Comparison of ENCODE assay signal across 10 cellular contexts in the genomic region with DNA sequence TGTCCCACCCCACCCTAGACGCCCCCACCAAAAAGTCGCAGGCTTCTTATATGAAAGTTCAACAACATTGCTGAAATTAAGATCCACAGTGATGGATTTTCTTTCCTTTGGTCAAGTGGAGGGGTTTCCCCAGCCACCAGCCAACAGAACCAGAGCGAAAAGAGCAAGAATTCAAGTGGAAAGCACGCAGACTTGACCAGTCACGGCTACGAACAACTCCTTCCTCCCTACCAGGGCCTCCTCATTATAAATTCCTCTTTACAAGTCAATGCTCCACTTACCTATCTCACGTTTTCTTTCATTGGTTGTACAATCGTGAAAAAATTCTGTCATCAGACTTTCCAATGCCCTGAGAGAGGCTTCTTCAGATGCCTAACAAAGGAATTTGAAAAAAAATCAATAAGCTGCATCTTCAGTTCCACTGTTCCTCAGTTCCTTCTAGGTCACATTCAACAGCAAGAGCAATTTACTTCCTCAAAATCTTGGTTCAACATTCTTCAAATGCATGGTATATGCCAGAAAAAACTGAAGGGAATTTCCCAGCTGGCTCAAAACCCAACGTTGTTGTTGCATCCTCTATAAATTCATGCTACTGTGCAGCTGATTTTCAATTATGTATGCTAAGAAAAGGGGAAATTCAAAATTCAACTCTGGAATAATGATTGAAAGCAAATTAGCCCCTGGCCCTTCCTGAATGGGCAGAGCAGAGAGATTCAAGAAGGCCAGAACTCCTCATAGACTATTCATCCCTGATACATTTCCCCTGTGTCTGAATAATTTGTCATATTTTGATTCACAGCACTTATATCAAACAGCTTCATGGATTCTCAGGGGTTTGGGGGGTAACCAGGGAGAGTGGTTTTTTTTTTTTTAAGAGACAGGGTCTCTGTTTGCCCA. TPM values are rescaled to one million over a fixed set of nuclear protein-coding genes. Genes with fewer than 3 reads are reported as not detected.
DNase-seq lines count a peak whose midpoint lies in the region; ATAC-seq and TF ChIP-seq lines count a peak whose summit lies in the region.
"Had no signal": no experiment of that assay in that cellular context is flagged by ENCODE, and none has a peak within 500 bp of the region (broad histone marks: within the 10 kb centered on the region; RNA-seq: fewer than 3 reads in every experiment).

No MANE protein-coding gene starts in this region.

- TF ChIP-seq CTCF in CD14-positive monocyte (IDR thresholded peaks at IDR 0.05) (no peak), mesothelial cell of epicardium (IDR thresholded peaks at IDR 0.05; ENCODE audit: unreplicated experiment) (no peak), H9 (conservative IDR thresholded peaks at IDR 0.05) (no peak), GM10266 (IDR thresholded peaks at IDR 0.05; ENCODE audit: control insufficient read depth, insufficient read depth, low read depth, missing control alignments) (no peak)

- H2BK15ac ChIP-seq in H9 (ENCODE audit: low read depth, low read length): no peak overlapping the region

- no peak for DNase-seq in CD14-positive monocyte (ENCODE audit: low spot score)
- DNase-seq in KBM-7: peak; percentile 71
- DNase-seq in activated naive CD8-positive, alpha-beta T cell treated with anti-CD3 and anti-CD28 coated beads, Interleukin-2, amount 50 U/mL, for 24 hours: no peak
- DNase-seq in mesothelial cell of epicardium (ENCODE audit: low spot score in 2 of 2, unreplicated experiment in 2 of 2): no peak
- no peak for DNase-seq in H9
- no peak for DNase-seq in GM10266 (ENCODE audit: extremely low spot score)
- DNase-seq: head of caudate nucleus had no signal

- peaks cover 3% of the 10 kb centered on the region for H3K79me1 ChIP-seq in H9 (ENCODE audit: insufficient read depth, low read depth, low read length, poor library complexity, severe bottlenecking)

- peaks cover 39 to 66% of the 10 kb centered on the region in 2 donors for H3K36me3 Mint-ChIP-seq in CD14-positive monocyte
- peaks cover 59% of the 10 kb centered on the region for H3K36me3 Mint-ChIP-seq in activated naive CD8-positive, alpha-beta T cell treated with anti-CD3 and anti-CD28 coated beads, Interleukin-2, amount 50 U/mL, for 24 hours (ENCODE audit: low read depth)
- H3K36me3 Mint-ChIP-seq in mesothelial cell of epicardium: peaks cover 20% of the 10 kb centered on the region
- H3K36me3 Mint-ChIP-seq in H9 (ENCODE audit: insufficient read depth in 1 of 3, low read depth in 3 of 3): peaks cover 11 to 47% (median 32%) of the 10 kb centered on the region in 3 experiments

- no peak overlapping the region for H3K27ac ChIP-seq in H9 (ENCODE audit: insufficient read length, low read depth, low read length)
- H3K27ac ChIP-seq: VCaP had no signal

- no peak overlapping the region for H3K9ac ChIP-seq in H9 (ENCODE audit: extremely low read depth, insufficient read length, low read length)

- no peak overlapping the region for H3K4ac ChIP-seq in H9 (ENCODE audit: low read depth, low read length)

- no peak overlapping the region for H2AFZ ChIP-seq in H9 (ENCODE audit: low read length)

- no peak overlapping the region for H4K8ac ChIP-seq in H9 (replicated peaks; ENCODE audit: insufficient read length, low read depth, low read length)

- no peak overlapping the region for H3K23ac ChIP-seq in H9 (ENCODE audit: insufficient read length, low read depth, low read length)

- H3K23me2 ChIP-seq in H9 (ENCODE audit: insufficient read length, low read depth, low read length, poor library complexity, severe bottlenecking): no peaks in the 10 kb centered on the region

- H3K79me2 ChIP-seq in H9 (ENCODE audit: insufficient read depth, low read length): peaks cover 12% of the 10 kb centered on the region; the same call in 1 of the 2 replicates

- H4K20me1 ChIP-seq in H9 (ENCODE audit: control insufficient read depth, insufficient read depth, insufficient read length): no peaks in the 10 kb centered on the region

- H2AK5ac ChIP-seq in H9 (ENCODE audit: insufficient read length, low read length): no peak overlapping the region

- no peak overlapping the region for H2BK20ac ChIP-seq in H9 (ENCODE audit: low read depth, low read length, poor library complexity, severe bottlenecking)

- peak overlapping the region; percentile 88 to 99 (median 95) for H3K27ac Mint-ChIP-seq in CD14-positive monocyte
- peak overlapping the region; percentile 92 for H3K27ac Mint-ChIP-seq in activated naive CD8-positive, alpha-beta T cell treated with anti-CD3 and anti-CD28 coated beads, Interleukin-2, amount 50 U/mL, for 24 hours
- H3K27ac Mint-ChIP-seq in mesothelial cell of epicardium: peak overlapping the region; percentile 62
- H3K27ac Mint-ChIP-seq in H9: peak overlapping the region in 1 of 3 experiments; percentile 61; a peak in 1 of 7 replicates

- H4K91ac ChIP-seq in H9 (ENCODE audit: insufficient read length, low read depth, low read length): no peak overlapping the region

- no peak overlapping the region for H3K18ac ChIP-seq in H9 (ENCODE audit: insufficient read length, low read depth, low read length)

- H2BK12ac ChIP-seq in H9 (ENCODE audit: insufficient read length, low read depth, low read length): no peak overlapping the region

- intact Hi-C loops in CD14-positive monocyte (cut with micrococcal nuclease): loop anchor here in 1 of 2 donors (2.0 kb wide), 1 partner anchor 16 kb away; no protein-coding TSS in a partner anchor

- in situ Hi-C loops in KBM-7 (cut with MboI; ENCODE audit: low pct_unique_long_range_greater_than_20kb, low sequenced_read_pairs): no loop called here

- H3K9me3 ChIP-seq in H9 (ENCODE audit: control insufficient read depth, low read depth, low read length): no peaks in the 10 kb centered on the region

- no peak overlapping the region for H2BK120ac ChIP-seq in H9 (ENCODE audit: low read depth, low read length, poor library complexity, severe bottlenecking)

- no peaks in the 10 kb centered on the region for H3K27me3 ChIP-seq in H9 (ENCODE audit: insufficient read depth, low read length)

- H3K4me3 Mint-ChIP-seq in CD14-positive monocyte: peak overlapping the region; percentile 45 to 87
- H3K4me3 Mint-ChIP-seq in activated naive CD8-positive, alpha-beta T cell treated with anti-CD3 and anti-CD28 coated beads, Interleukin-2, amount 50 U/mL, for 24 hours: peak overlapping the region; percentile 39
- no peak overlapping the region for H3K4me3 Mint-ChIP-seq in mesothelial cell of epicardium
- no peak overlapping the region; a peak in 1 of 5 replicates for H3K4me3 Mint-ChIP-seq in H9

- peaks cover 0 to 4% (median 2%) of the 10 kb centered on the region in 7 donors for H3K9me3 Mint-ChIP-seq in CD14-positive monocyte
- peaks cover 4% of the 10 kb centered on the region for H3K9me3 Mint-ChIP-seq in activated naive CD8-positive, alpha-beta T cell treated with anti-CD3 and anti-CD28 coated beads, Interleukin-2, amount 50 U/mL, for 24 hours
- H3K9me3 Mint-ChIP-seq in mesothelial cell of epicardium: peaks cover 4% of the 10 kb centered on the region
- peaks cover 0 to 5% of the 10 kb centered on the region in 2 experiments; a peak in 3 of 5 replicates for H3K9me3 Mint-ChIP-seq in H9

- WGBS in H9 (ENCODE audit: extremely low coverage, insufficient read length, low lambda C conversion rate): no CpG with 5 or more reads among the region's 9 CpGs

- peaks cover 59% of the 10 kb centered on the region for H3K4me1 Mint-ChIP-seq in CD14-positive monocyte
- H3K4me1 Mint-ChIP-seq in activated naive CD8-positive, alpha-beta T cell treated with anti-CD3 and anti-CD28 coated beads, Interleukin-2, amount 50 U/mL, for 24 hours: peaks cover 78% of the 10 kb centered on the region
- H3K4me1 Mint-ChIP-seq in mesothelial cell of epicardium: peaks cover 29% of the 10 kb centered on the region
- peaks cover 16 to 23% of the 10 kb centered on the region in 2 experiments for H3K4me1 Mint-ChIP-seq in H9

- H3K4me1 ChIP-seq in H9 (ENCODE audit: insufficient read depth, low read length): no peaks in the 10 kb centered on the region; the same call in 1 of the 2 replicates

- H4K5ac ChIP-seq in H9 (ENCODE audit: insufficient read length, low read depth, low read length): no peak overlapping the region

- H3T11ph ChIP-seq in H9 (ENCODE audit: low read length): no peak overlapping the region

- H3K27me3 Mint-ChIP-seq in CD14-positive monocyte (ENCODE audit: low read depth in 3 of 3) (no peaks in the 10 kb centered on the region), mesothelial cell of epicardium (ENCODE audit: low read depth) (no peaks in the 10 kb centered on the region), H9 (ENCODE audit: low read depth) (no peaks in the 10 kb centered on the region; the same call in 1 of the 2 replicates)
- no peaks in the 10 kb centered on the region for H3K27me3 Mint-ChIP-seq in activated naive CD8-positive, alpha-beta T cell treated with anti-CD3 and anti-CD28 coated beads, Interleukin-2, amount 50 U/mL, for 24 hours

- no peak overlapping the region for H3K14ac ChIP-seq in H9 (ENCODE audit: insufficient read depth, low read length)

- H3K56ac ChIP-seq in H9 (ENCODE audit: insufficient read length, low read depth, low read length): no peak overlapping the region

- no peak overlapping the region for H3K4me2 ChIP-seq in H9 (ENCODE audit: insufficient read depth, insufficient read length, low read length)

- no peak for ATAC-seq in activated naive CD8-positive, alpha-beta T cell treated with anti-CD3 and anti-CD28 coated beads, Interleukin-2, amount 50 U/mL, for 24 hours
- ATAC-seq in GM21423 (IDR thresholded peaks at IDR 0.05; ENCODE audit: unreplicated experiment): no peak
- ATAC-seq in HG02678 (IDR thresholded peaks at IDR 0.05; ENCODE audit: unreplicated experiment): no peak

- H2BK5ac ChIP-seq in H9 (ENCODE audit: insufficient read length, low read length): no peak overlapping the region

RNA-seq across cellular contexts. Expression of a gene that starts 30.9 kb away (rescaled TPM):
- 10 to 100 TPM; 35.7 to 38.3 TPM for polyA plus RNA-seq in CD14-positive monocyte
- total RNA-seq in mesothelial cell of epicardium (111 to 118 TPM (median 115 TPM) in 3 replicates), H9 (2021) (124 and 130 TPM in 2 replicates)

Comparison
In these comparisons a context has a peak if more than half of its experiments do, and no peak if none do; other contexts are left out.
1. H3K4me3 Mint-ChIP-seq: peak in CD14-positive monocyte (2 of 2) and activated naive CD8-positive, alpha-beta T cell treated with anti-CD3 and anti-CD28 coated beads, Interleukin-2, amount 50 U/mL, for 24 hours (single experiment); none in mesothelial cell of epicardium (single experiment) and H9 (0 of 2).